ENCODE assay signal across 31 cellular contexts in genomic region chr1:168223261-168223660, GRCh38.
"Had no signal": no experiment of that assay in that cellular context is flagged by ENCODE, and none has a peak within 500 bp of the region (broad histone marks: within the 10 kb centered on the region; RNA-seq: fewer than 3 reads in every experiment).

No MANE protein-coding gene starts in this region.

- H3K4me2 ChIP-seq: hepatocyte had no signal

- H3K27me3 ChIP-seq: ascending aorta, breast epithelium, cardiac muscle cell, colonic mucosa, esophagus squamous epithelium, gastroesophageal sphincter, hepatocyte had no signal

- FAIRE-seq: endometrium, endothelial cell of umbilical vein had no signal

- H3K4me3 ChIP-seq: ascending aorta, breast epithelium, cardiac muscle cell, colonic mucosa, esophagus squamous epithelium, gastroesophageal sphincter, heart right ventricle, hepatocyte had no signal

- ATAC-seq: activated CD4-positive, CD25-positive, alpha-beta regulatory T cell treated with anti-CD3 and anti-CD28 coated beads, Interleukin-2, amount 50 U/mL, for 24 hours; activated CD8-positive, alpha-beta T cell treated with anti-CD3 and anti-CD28 coated beads for 36 hours; activated naive CD4-positive, alpha-beta T cell treated with anti-CD3 and anti-CD28 coated beads, Interleukin-2, amount 50 U/mL, for 72 hours; gastroesophageal sphincter; heart right ventricle had no signal

- H3K4me1 ChIP-seq: breast epithelium had no signal

- H3K27ac ChIP-seq: ascending aorta, breast epithelium, cardiac muscle cell, colonic mucosa, epithelial cell of prostate, esophagus squamous epithelium, gastroesophageal sphincter, heart right ventricle, hepatocyte, WERI-Rb-1 had no signal

- DNase-seq: activated B cell treated with CpG ODN at 0.5 μM for 24 hours; activated CD4-positive, alpha-beta T cell treated with anti-CD3 and anti-CD28 coated beads for 48 hours; activated CD4-positive, alpha-beta T cell treated with anti-CD3 and anti-CD28 coated beads, Interleukin-2, amount 50 U/mL, for 1 hour; activated CD4-positive, alpha-beta T cell treated with anti-CD3 and anti-CD28 coated beads, Interleukin-2, amount 50 U/mL, for 48 hours; activated CD8-positive, alpha-beta memory T cell treated with anti-CD3 and anti-CD28 coated beads for 24 hours; activated CD8-positive, alpha-beta T cell treated with anti-CD3 and anti-CD28 coated beads for 36 hours; activated gamma-delta T cell; activated naive CD4-positive, alpha-beta T cell; activated naive CD4-positive, alpha-beta T cell treated with anti-CD3 and anti-CD28 coated beads, Interleukin-2, amount 10 ng/mL, durations not matched to agents 7 days and 5 days; activated naive CD8-positive, alpha-beta T cell treated with anti-CD3 and anti-CD28 coated beads, Interleukin-2, amount 10 ng/mL, durations not matched to agents 7 days and 5 days; activated T-cell treated with anti-CD3 and anti-CD28 coated beads, Interleukin-2, amount 50 U/mL, for 1 hour; activated T-cell treated with anti-CD3 and anti-CD28 coated beads, Interleukin-2, amount 50 U/mL, for 48 hours; central memory CD4-positive, alpha-beta T cell; cerebellar nuclear complex; colonic mucosa; effector CD8-positive, alpha-beta T cell; esophagus squamous epithelium; foreskin melanocyte; heart right ventricle; T1000; WERI-Rb-1 had no signal

- H3K9me3 ChIP-seq: ascending aorta, breast epithelium, colonic mucosa, esophagus squamous epithelium had no signal

- H2AFZ ChIP-seq: hepatocyte had no signal

- H3K36me3 ChIP-seq: ascending aorta, breast epithelium, cardiac muscle cell, colonic mucosa, esophagus squamous epithelium, gastroesophageal sphincter, heart right ventricle, WERI-Rb-1 had no signal
